In the genomic region with DNA sequence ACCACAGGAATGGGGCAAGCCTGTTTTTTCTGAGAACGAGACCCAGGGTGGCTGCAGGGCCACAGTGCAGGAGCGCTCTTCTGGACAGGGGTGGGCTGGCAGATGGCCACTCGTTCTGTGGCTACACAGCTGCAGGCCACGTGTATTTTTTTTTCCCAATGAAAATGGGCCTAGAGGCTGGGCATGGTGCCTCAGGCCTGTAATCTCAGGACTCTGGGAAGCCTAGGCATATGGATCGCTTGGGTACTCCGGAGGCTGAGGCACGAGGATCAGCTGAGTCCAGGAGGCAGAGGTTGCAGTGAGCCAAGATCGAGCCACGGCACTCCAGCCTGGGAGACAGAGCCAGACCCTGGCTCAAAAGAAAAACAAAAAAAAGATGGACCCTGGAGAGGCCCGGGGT, we compare ENCODE assay signal across 7 cellular contexts. TPM values are rescaled to one million over a fixed set of nuclear protein-coding genes. Genes with fewer than 3 reads are reported as not detected.
DNase-seq lines count a peak whose midpoint lies in the region; ATAC-seq and TF ChIP-seq lines count a peak whose summit lies in the region.

No MANE protein-coding gene starts in this region.

- H3K27me3 ChIP-seq in PC-9 (ENCODE audit: insufficient read depth, low read depth) = no peaks in the 10 kb centered on the region
- no peaks in the 10 kb centered on the region for H3K27me3 ChIP-seq in foreskin keratinocyte

- intact Hi-C loops in PC-9 (cut with micrococcal nuclease; ENCODE audit: unreplicated experiment) = no loop called here

- H3K9me2 ChIP-seq in PC-9 (ENCODE audit: insufficient read depth) = no peaks in the 10 kb centered on the region

- H3K36me3 ChIP-seq in PC-9 (ENCODE audit: low read depth) = no peaks in the 10 kb centered on the region

- no peaks in the 10 kb centered on the region for H3K9me3 ChIP-seq in PC-9 (ENCODE audit: insufficient read depth, low read depth)

- no peak for DNase-seq in PC-9
- no peak for DNase-seq in foreskin keratinocyte
- DNase-seq in NCI-H226 = no peak
- DNase-seq in OCI-M2 (lab: John Stamatoyannopoulos, UW; ENCODE audit: unreplicated experiment) = no peak

- BruUV-seq in PC-9 (replicated peaks; lab: Mats Ljungman, UMichigan) = no TSS peak

- peak; percentile 8 for ATAC-seq in GM21423 (IDR thresholded peaks at IDR 0.05; ENCODE audit: unreplicated experiment)
- peak; percentile 13 for ATAC-seq in foreskin keratinocyte
- no peak for ATAC-seq in HG02884 (IDR thresholded peaks at IDR 0.05; ENCODE audit: unreplicated experiment)

- H3K27ac ChIP-seq in PC-9 (no peak overlapping the region), foreskin keratinocyte (no peak overlapping the region), skin epidermis (peak overlapping the region in 10 of 21 experiments; percentile 31 to 61 (median 42))

- CTCF ChIA-PET in PC-9 (lab: Charles Lee) = interaction anchor here (0.6 kb wide), 1 partner anchor 13 kb away, joined by 4 read pairs; no protein-coding TSS in a partner anchor

- H3K4me1 ChIP-seq in PC-9 (replicated peaks; ENCODE audit: insufficient read depth) (peaks cover 9% of the 10 kb centered on the region; the same call in 1 of the 2 replicates), foreskin keratinocyte (no peaks in the 10 kb centered on the region)

- H3K79me2 ChIP-seq in PC-9 (ENCODE audit: low read depth) = peaks cover 12% of the 10 kb centered on the region

- no peak overlapping the region for H2AFZ ChIP-seq in PC-9

- peaks cover 3% of the 10 kb centered on the region; the same call in 1 of the 2 replicates for H3F3A ChIP-seq in PC-9 (ENCODE audit: insufficient read depth, low read depth)

- POLR2A ChIA-PET in PC-9 (lab: Charles Lee; ENCODE audit: unreplicated experiment) = interaction anchor here (0.5 to 1.0 kb wide), 4 partner anchors 47 to 105 kb away, joined by 4 to 60 read pairs (median 6); no protein-coding TSS in a partner anchor

- peak overlapping the region; percentile 92 for H3K4me2 ChIP-seq in PC-9

- H3K4me3 ChIP-seq in PC-9 = peak overlapping the region; percentile 61; the same call in 1 of the 2 replicates
- peak overlapping the region in 6 of 7 experiments; percentile 14 to 49 (median 40) for H3K4me3 ChIP-seq in skin epidermis

- TF ChIP-seq CTCF in PC-9 (conservative IDR thresholded peaks at IDR 0.05) (no peak), foreskin keratinocyte (conservative IDR thresholded peaks at IDR 0.05) (no peak)

- H4K20me1 ChIP-seq in PC-9 (ENCODE audit: insufficient read depth) = peaks cover 28% of the 10 kb centered on the region

RNA-seq across cellular contexts. Expression of gene UNKL, which starts 6.8 kb away (rescaled TPM):
- total RNA-seq in PC-9 (2021) (111 and 112 TPM in 2 replicates), foreskin keratinocyte (3.6 and 4.3 TPM in 2 replicates)
- polyA plus RNA-seq in foreskin keratinocyte = 2.0 and 2.1 TPM in 2 replicates

RNA-seq across cellular contexts. Expression of gene UQCC4, which starts 12.8 kb away (rescaled TPM):
- total RNA-seq in PC-9 (2021) (21.7 and 27.5 TPM in 2 replicates), foreskin keratinocyte (20.9 and 22.9 TPM in 2 replicates)
- polyA plus RNA-seq in foreskin keratinocyte = 26.1 and 32.5 TPM in 2 replicates

RNA-seq across cellular contexts. Expression of gene PERCC1, which starts 23.1 kb away (rescaled TPM):
- total RNA-seq in PC-9 (2021) (not detected in 2 replicates), foreskin keratinocyte (not detected in 2 replicates)
- not detected in 2 replicates for polyA plus RNA-seq in foreskin keratinocyte

RNA-seq across cellular contexts. Expression of gene CCDC154, which starts 36.6 kb away (rescaled TPM):
- total RNA-seq in PC-9 (2021) (2.4 and 2.8 TPM in 2 replicates), foreskin keratinocyte (0.07 and 0.14 TPM in 2 replicates)
- 0.22 and 0.28 TPM in 2 replicates for polyA plus RNA-seq in foreskin keratinocyte

RNA-seq across cellular contexts. Expression of gene GNPTG, which starts 56.0 kb away (rescaled TPM):
- total RNA-seq in PC-9 (2021) (40.6 and 50.7 TPM in 2 replicates), foreskin keratinocyte (18.8 and 21.6 TPM in 2 replicates)
- 34.1 and 40.3 TPM in 2 replicates for polyA plus RNA-seq in foreskin keratinocyte

Comparison
In these comparisons a context has a peak if more than half of its experiments do, and no peak if none do; other contexts are left out.
1. RNA of gene UNKL, which starts 6.8 kb away (total RNA-seq): 111 to 112 TPM in PC-9; 3.6 to 4.3 TPM in foreskin keratinocyte; every median in the first group is over 10 times any median in the second.